ENCODE assay signal across 8 cellular contexts in genomic region chr6:41028618-41029486, GRCh38. TPM values are rescaled to one million over a fixed set of nuclear protein-coding genes. Genes with fewer than 3 reads are reported as not detected.
DNase-seq lines count a peak whose midpoint lies in the region; ATAC-seq and TF ChIP-seq lines count a peak whose summit lies in the region.

No MANE protein-coding gene starts in this region.

- H3K27ac ChIP-seq in 22Rv1 (peak overlapping the region; percentile 29; the same call in 1 of the 2 replicates), SJCRH30 (peak overlapping the region; percentile 41), psoas muscle (peak overlapping the region; percentile 85)

- H3K4me1 ChIP-seq in SJCRH30 (peaks cover 13% of the 10 kb centered on the region), psoas muscle (peaks cover 4% of the 10 kb centered on the region)

- peak in 2 of 4 donors; percentile 45 to 50 for ATAC-seq in psoas muscle
- ATAC-seq in GM21390 (IDR thresholded peaks at IDR 0.05; ENCODE audit: unreplicated experiment): no peak

- peak overlapping the region; percentile 61 for H3K4me3 ChIP-seq in SJCRH30
- peak overlapping the region; percentile 60 for H3K4me3 ChIP-seq in fibroblast of the aortic adventitia (ENCODE audit: low read depth, low read length)
- H3K4me3 ChIP-seq in psoas muscle: peak overlapping the region; percentile 68

- TF ChIP-seq CTCF in 22Rv1 (IDR thresholded peaks at IDR 0.05) (no peak), GM20000 (IDR thresholded peaks at IDR 0.05; ENCODE audit: extremely low read depth, missing control alignments) (no peak), fibroblast of the aortic adventitia (IDR thresholded peaks at IDR 0.05; ENCODE audit: insufficient read depth, low read length) (no peak), psoas muscle (IDR thresholded peaks at IDR 0.05) (no peak)

- H3K27me3 ChIP-seq in SJCRH30: no peaks in the 10 kb centered on the region
- no peaks in the 10 kb centered on the region for H3K27me3 ChIP-seq in psoas muscle (ENCODE audit: insufficient read depth in 3 of 3, low read length in 2 of 3)

- DNase-seq in GM20000 (ENCODE audit: low spot score) (peak; percentile 63), SJCRH30 (peak in 1 of 2 experiments; percentile 47), fibroblast of the aortic adventitia (ENCODE audit: low read depth) (no peak), psoas muscle (no peak), hypothalamus (lab: John Stamatoyannopoulos, UW) (no peak), putamen (ENCODE audit: low spot score) (no peak)

- no peaks in the 10 kb centered on the region for H3K9me3 ChIP-seq in SJCRH30 (replicated peaks)
- no peaks in the 10 kb centered on the region for H3K9me3 ChIP-seq in psoas muscle

- intact Hi-C loops in psoas muscle (cut with DNase I): loop anchor here (1.0 to 10.0 kb wide), 8 partner anchors 26 to 1047 kb away; no protein-coding TSS in a partner anchor

- H3K36me3 ChIP-seq in SJCRH30 (no peaks in the 10 kb centered on the region), psoas muscle (ENCODE audit: insufficient read depth in 1 of 2, low read depth in 1 of 2) (peaks cover 4% of the 10 kb centered on the region in 2 donors)

- 50 to 54% (median 52%) methylated on average over 9 of the region's 9 CpGs for WGBS in psoas muscle, 3 donors

RNA-seq across cellular contexts. Expression of gene UNC5CL, which starts 10.2 kb away (rescaled TPM):
- total RNA-seq in SJCRH30 (2014; rRNA removed; shearing (Covaris generic)): 0.23 and 0.40 TPM in 2 replicates
- total RNA-seq in fibroblast of the aortic adventitia (ENCODE audit: low replicate concordance): 0.74 TPM in 1 of 2 replicates, not detected in the other
- under 1 TPM; 0.14 to 0.43 (median 0.28) TPM for total RNA-seq in psoas muscle
- polyA plus RNA-seq in psoas muscle: under 1 TPM; 0.18 to 0.90 (median 0.33) TPM

RNA-seq across cellular contexts. Expression of gene TSPO2, which starts 13.4 kb away (rescaled TPM):
- total RNA-seq in SJCRH30 (2014; rRNA removed; shearing (Covaris generic)): not detected in 2 replicates
- total RNA-seq in fibroblast of the aortic adventitia (ENCODE audit: low replicate concordance): not detected in 2 replicates
- total RNA-seq in psoas muscle: under 1 TPM in 1 of 4 donors, not detected in 3; 0.27 TPM
- not detected for polyA plus RNA-seq in psoas muscle

RNA-seq across cellular contexts. Expression of gene APOBEC2, which starts 24.1 kb away (rescaled TPM):
- total RNA-seq in SJCRH30 (2014; rRNA removed; shearing (Covaris generic)): 7.0 and 7.7 TPM in 2 replicates
- total RNA-seq in fibroblast of the aortic adventitia (ENCODE audit: low replicate concordance): 0.16 TPM in 1 of 2 replicates, not detected in the other
- 100 to 1,000 TPM; 135 to 511 (median 272) TPM for total RNA-seq in psoas muscle
- polyA plus RNA-seq in psoas muscle: 100 to 1,000 TPM in 1 of 3 donors, 10 to 100 TPM in 2; 16.4 to 141 (median 80.7) TPM

RNA-seq across cellular contexts. Expression of gene OARD1, which starts 43.3 kb away (rescaled TPM):
- total RNA-seq in SJCRH30 (2014; rRNA removed; shearing (Covaris generic)): 24.8 and 30.8 TPM in 2 replicates
- total RNA-seq in fibroblast of the aortic adventitia (ENCODE audit: low replicate concordance) (4.6 and 10.8 TPM in 2 replicates), psoas muscle (10 to 100 TPM; 13.5 to 23.4 (median 16.6) TPM)
- 10 to 100 TPM; 24.6 to 74.6 (median 52.3) TPM for polyA plus RNA-seq in psoas muscle

RNA-seq across cellular contexts. Expression of gene NFYA, which starts 43.9 kb away (rescaled TPM):
- total RNA-seq in SJCRH30 (2014; rRNA removed; shearing (Covaris generic)): 32.4 and 33.3 TPM in 2 replicates
- total RNA-seq in fibroblast of the aortic adventitia (ENCODE audit: low replicate concordance): 6.3 and 14.2 TPM in 2 replicates
- total RNA-seq in psoas muscle: 10 to 100 TPM; 11.8 to 14.1 (median 13.0) TPM
- 10 to 100 TPM in 2 of 3 donors, 1 to 10 TPM in 1; 2.7 to 14.2 (median 10.4) TPM for polyA plus RNA-seq in psoas muscle

Comparison
In these comparisons a context has a peak if more than half of its experiments do, and no peak if none do; other contexts are left out.
1. H3K27ac ChIP-seq: peak in every context shown above with its lines; median percentile 85 in psoas muscle; 41 in SJCRH30; 29 in 22Rv1.
2. RNA of gene APOBEC2, which starts 24.1 kb away (total RNA-seq): 135 to 511 TPM in psoas muscle; 7.0 to 7.7 TPM in SJCRH30 and 0.16 TPM in fibroblast of the aortic adventitia; every median in the first group is over 10 times any median in the second.
3. Peak in every context shown above with its lines, with median percentiles within 50 percentile points of each other: H3K4me3 ChIP-seq.